ENCODE assay signal across 11 cellular contexts in genomic region chr10:71761541-71762113, GRCh38. TPM values are rescaled to one million over a fixed set of nuclear protein-coding genes. Genes with fewer than 3 reads are reported as not detected.
DNase-seq lines count a peak whose midpoint lies in the region; ATAC-seq and TF ChIP-seq lines count a peak whose summit lies in the region.
"Had no signal": no experiment of that assay in that cellular context is flagged by ENCODE, and none has a peak within 500 bp of the region (broad histone marks: within the 10 kb centered on the region; RNA-seq: fewer than 3 reads in every experiment).

No MANE protein-coding gene starts in this region.

- peak overlapping the region; percentile 31 for H3K27ac ChIP-seq in temporal lobe (ENCODE audit: low read depth, low read length)
- no peak overlapping the region for H3K27ac ChIP-seq in A673 (ENCODE audit: low read depth, low read length, poor library complexity, severe bottlenecking)

- DNase-seq in activated naive CD4-positive, alpha-beta T cell treated with anti-CD3 and anti-CD28 coated beads for 36 hours, result peak; percentile 27
- no peak for DNase-seq in activated naive CD4-positive, alpha-beta T cell (lab: John Stamatoyannopoulos, UW)
- DNase-seq in activated CD8-positive, alpha-beta T cell treated with anti-CD3 and anti-CD28 coated beads for 36 hours, result no peak
- DNase-seq in fibroblast of villous mesenchyme (ENCODE audit: low read depth), result no peak
- no peak for DNase-seq in A673 (ENCODE audit: low spot score)
- DNase-seq in NCI-H187 treated with DMSO at 0.1 percent for 48 hours (lab: John Stamatoyannopoulos, UW), result no peak
- no peak for DNase-seq in T-helper 9 cell
- DNase-seq: lower lobe of right lung, NCI-H446 treated with DMSO at 0.1 percent for 48 hours had no signal

- no peak overlapping the region for H3K4me3 Mint-ChIP-seq in activated naive CD4-positive, alpha-beta T cell treated with anti-CD3 and anti-CD28 coated beads for 36 hours
- no peak overlapping the region for H3K4me3 Mint-ChIP-seq in activated CD8-positive, alpha-beta T cell treated with anti-CD3 and anti-CD28 coated beads for 36 hours

- no peak overlapping the region for H3K4me3 ChIP-seq in fibroblast of villous mesenchyme (ENCODE audit: low read depth, low read length)
- no peak overlapping the region for H3K4me3 ChIP-seq in A673 (ENCODE audit: low read depth, low read length, poor library complexity, severe bottlenecking)
- H3K4me3 ChIP-seq: lower lobe of right lung had no signal

- no peaks in the 10 kb centered on the region for H3K9me3 ChIP-seq in A673 (ENCODE audit: low read depth, low read length, poor library complexity, severe bottlenecking)
- H3K9me3 ChIP-seq: lower lobe of right lung had no signal

- H3K27ac Mint-ChIP-seq in activated naive CD4-positive, alpha-beta T cell treated with anti-CD3 and anti-CD28 coated beads for 36 hours, result peak overlapping the region; percentile 79
- peak overlapping the region; percentile 88 for H3K27ac Mint-ChIP-seq in activated CD8-positive, alpha-beta T cell treated with anti-CD3 and anti-CD28 coated beads for 36 hours

- no TSS peak for BruUV-seq in A673 (replicated peaks; lab: Mats Ljungman, UMichigan)

- CTCF ChIA-PET in activated naive CD4-positive, alpha-beta T cell treated with anti-CD3 and anti-CD28 coated beads for 36 hours (lab: Charles Lee), result interaction anchor here (0.9 to 1.8 kb wide), 3 partner anchors 12 to 52 kb away, joined by 3 to 8 read pairs (median 6); partner anchors contain the start of gene VSIR
- CTCF ChIA-PET in activated CD8-positive, alpha-beta T cell treated with anti-CD3 and anti-CD28 coated beads for 36 hours (lab: Charles Lee), result interaction anchor here (0.6 kb wide), 1 partner anchor 65 kb away, joined by 3 read pairs; no protein-coding TSS in a partner anchor
- CTCF ChIA-PET in A673 (lab: Charles Lee), result no interaction called here

- no peaks in the 10 kb centered on the region for H3K4me1 ChIP-seq in A673 (ENCODE audit: insufficient read depth, low read length, poor library complexity, severe bottlenecking)

- POLR2A ChIA-PET in activated CD8-positive, alpha-beta T cell treated with anti-CD3 and anti-CD28 coated beads for 36 hours (lab: Charles Lee), result interaction anchor here (1.0 to 1.6 kb wide), 3 partner anchors 11 to 37 kb away, joined by 3 to 6 read pairs (median 3); partner anchors contain the start of gene VSIR
- POLR2A ChIA-PET in A673 (lab: Charles Lee; ENCODE audit: low non-redundant PET), result no interaction called here

- H3K36me3 Mint-ChIP-seq in activated naive CD4-positive, alpha-beta T cell treated with anti-CD3 and anti-CD28 coated beads for 36 hours (ENCODE audit: low read depth), result peaks cover 31% of the 10 kb centered on the region
- peaks cover 45% of the 10 kb centered on the region for H3K36me3 Mint-ChIP-seq in activated CD8-positive, alpha-beta T cell treated with anti-CD3 and anti-CD28 coated beads for 36 hours (ENCODE audit: low read depth)

- no peaks in the 10 kb centered on the region for H3K27me3 ChIP-seq in A673 (replicated peaks; ENCODE audit: insufficient read depth, low read depth, low read length, poor library complexity)

- intact Hi-C loops in activated naive CD4-positive, alpha-beta T cell treated with anti-CD3 and anti-CD28 coated beads for 36 hours (cut with micrococcal nuclease), result loop anchor here (10.0 kb wide), 1 partner anchor 403 kb away; no protein-coding TSS in a partner anchor
- intact Hi-C loops in activated CD8-positive, alpha-beta T cell treated with anti-CD3 and anti-CD28 coated beads for 36 hours (cut with micrococcal nuclease), result no loop called here
- intact Hi-C loops in A673 (cut with micrococcal nuclease; ENCODE audit: unreplicated experiment), result no loop called here

- peak; percentile 1 for ATAC-seq in activated CD8-positive, alpha-beta T cell treated with anti-CD3 and anti-CD28 coated beads for 36 hours
- ATAC-seq: lower lobe of right lung had no signal

- no peaks in the 10 kb centered on the region for H3K9me3 Mint-ChIP-seq in activated naive CD4-positive, alpha-beta T cell treated with anti-CD3 and anti-CD28 coated beads for 36 hours
- H3K9me3 Mint-ChIP-seq in activated CD8-positive, alpha-beta T cell treated with anti-CD3 and anti-CD28 coated beads for 36 hours, result no peaks in the 10 kb centered on the region

- H3K4me1 Mint-ChIP-seq in activated naive CD4-positive, alpha-beta T cell treated with anti-CD3 and anti-CD28 coated beads for 36 hours (ENCODE audit: low read depth), result peaks cover 87% of the 10 kb centered on the region
- peaks cover 85% of the 10 kb centered on the region for H3K4me1 Mint-ChIP-seq in activated CD8-positive, alpha-beta T cell treated with anti-CD3 and anti-CD28 coated beads for 36 hours (ENCODE audit: low read depth)

- H3K36me3 ChIP-seq in A673 (ENCODE audit: insufficient read depth, low read length, poor library complexity, severe bottlenecking), result no peaks in the 10 kb centered on the region

- TF ChIP-seq CTCF in activated CD8-positive, alpha-beta T cell treated with anti-CD3 and anti-CD28 coated beads for 36 hours (IDR thresholded peaks at IDR 0.05), result peak; percentile 20
- peak; percentile 9 for TF ChIP-seq CTCF in fibroblast of villous mesenchyme (IDR thresholded peaks at IDR 0.05; ENCODE audit: insufficient read depth, low read depth, low read length)
- no peak for TF ChIP-seq CTCF in A673 (conservative IDR thresholded peaks at IDR 0.05; ENCODE audit: low read depth, low read length)

- H3K27me3 Mint-ChIP-seq in activated naive CD4-positive, alpha-beta T cell treated with anti-CD3 and anti-CD28 coated beads for 36 hours (ENCODE audit: low read depth), result no peaks in the 10 kb centered on the region
- no peaks in the 10 kb centered on the region for H3K27me3 Mint-ChIP-seq in activated CD8-positive, alpha-beta T cell treated with anti-CD3 and anti-CD28 coated beads for 36 hours

RNA-seq across cellular contexts. Expression of gene VSIR, which starts 11.7 kb away (rescaled TPM):
- total RNA-seq in activated naive CD4-positive, alpha-beta T cell treated with anti-CD3 and anti-CD28 coated beads for 36 hours, result 10 to 100 TPM; 52.0 to 55.5 TPM
- 10 to 100 TPM; 59.6 to 61.0 TPM for total RNA-seq in activated CD8-positive, alpha-beta T cell treated with anti-CD3 and anti-CD28 coated beads for 36 hours
- total RNA-seq in fibroblast of villous mesenchyme (26.1 and 57.4 TPM in 2 replicates), temporal lobe (5.4 TPM), A673 (2021) (not detected in 2 replicates)

RNA-seq across cellular contexts. Expression of gene C10orf105, which starts 42.0 kb away (rescaled TPM):
- total RNA-seq in activated naive CD4-positive, alpha-beta T cell treated with anti-CD3 and anti-CD28 coated beads for 36 hours, result under 1 TPM; 0.32 to 0.36 TPM
- under 1 TPM; 0.16 to 0.27 TPM for total RNA-seq in activated CD8-positive, alpha-beta T cell treated with anti-CD3 and anti-CD28 coated beads for 36 hours
- under 0.01 TPM in 1 of 2 replicates, not detected in the other for total RNA-seq in fibroblast of villous mesenchyme
- total RNA-seq in temporal lobe, result 0.25 TPM
- total RNA-seq in A673 (2021), result not detected in 2 replicates
- total RNA-seq: SK-MEL-5 had no signal
